Comparison of ENCODE assay signal across 19 cellular contexts in the genomic region with DNA sequence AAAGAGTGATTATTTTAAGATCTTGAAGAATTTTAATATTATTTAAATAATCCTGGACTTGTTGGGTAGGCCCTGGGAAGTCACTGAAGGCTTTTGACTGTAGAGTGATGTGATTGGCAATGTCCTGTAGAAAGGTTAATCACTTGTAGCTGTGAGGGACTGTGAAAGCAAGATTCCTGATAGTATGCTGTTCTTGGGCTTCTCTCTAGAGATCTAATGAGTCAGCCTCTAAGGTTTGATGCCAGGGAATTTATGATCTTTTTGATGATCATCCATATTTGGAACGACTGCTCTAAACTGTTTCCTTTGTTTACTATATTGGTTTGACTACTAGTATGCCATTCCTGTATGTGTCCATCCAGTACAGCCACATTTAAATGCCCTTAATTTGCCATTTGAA. TPM values are rescaled to one million over a fixed set of nuclear protein-coding genes. Genes with fewer than 3 reads are reported as not detected.
DNase-seq lines count a peak whose midpoint lies in the region; ATAC-seq and TF ChIP-seq lines count a peak whose summit lies in the region.
"Had no signal": no experiment of that assay in that cellular context is flagged by ENCODE, and none has a peak within 500 bp of the region (broad histone marks: within the 10 kb centered on the region; RNA-seq: fewer than 3 reads in every experiment).

No MANE protein-coding gene starts in this region.

- H3K36me3 Mint-ChIP-seq in CD8-positive, alpha-beta memory T cell, result no peaks in the 10 kb centered on the region
- H3K36me3 Mint-ChIP-seq in neural progenitor cell, result peaks cover 43% of the 10 kb centered on the region
- H3K36me3 Mint-ChIP-seq: CD4-positive, alpha-beta memory T cell had no signal

- no peak overlapping the region for H3K4me2 ChIP-seq in neural progenitor cell

- H3K4me1 Mint-ChIP-seq in CD8-positive, alpha-beta memory T cell, result no peaks in the 10 kb centered on the region
- no peaks in the 10 kb centered on the region for H3K4me1 Mint-ChIP-seq in neural progenitor cell
- H3K4me1 Mint-ChIP-seq: CD4-positive, alpha-beta memory T cell had no signal

- H3K9me3 Mint-ChIP-seq in CD8-positive, alpha-beta memory T cell, result peaks cover 0 to 3% (median 0%) of the 10 kb centered on the region in 5 donors
- H3K9me3 Mint-ChIP-seq in neural progenitor cell, result peaks cover 30% of the 10 kb centered on the region
- H3K9me3 Mint-ChIP-seq: stimulated activated naive CD8-positive, alpha-beta T cell treated with anti-CD3 and anti-CD28 coated beads, Interleukin-15, Interleukin-2, amounts not matched to agents 100 ng/mL and 50 ng/mL, for 24 hours had no signal

- no peaks in the 10 kb centered on the region for H3K4me1 ChIP-seq in CD8-positive, alpha-beta memory T cell (ENCODE audit: insufficient read depth, low read length)
- H3K4me1 ChIP-seq in neural progenitor cell, result no peaks in the 10 kb centered on the region
- H3K4me1 ChIP-seq: parathyroid adenoma had no signal

- H3F3A ChIP-seq in neural progenitor cell (ENCODE audit: low read depth), result peaks cover under 1% of the 10 kb centered on the region

- H2AFZ ChIP-seq in neural progenitor cell (replicated peaks), result no peak overlapping the region
- H2AFZ ChIP-seq: parathyroid adenoma had no signal

- H3K27me3 ChIP-seq in CD8-positive, alpha-beta memory T cell (ENCODE audit: insufficient read depth, low read length, poor library complexity, severe bottlenecking), result no peaks in the 10 kb centered on the region
- no peaks in the 10 kb centered on the region for H3K27me3 ChIP-seq in neural progenitor cell
- H3K27me3 ChIP-seq: ascending aorta, MG63 had no signal

- no peak for TF ChIP-seq CTCF in fibroblast of mammary gland (conservative IDR thresholded peaks at IDR 0.05; ENCODE audit: control insufficient read depth, insufficient read depth, low read depth, low read length)
- no peak for TF ChIP-seq CTCF in neural progenitor cell (IDR thresholded peaks at IDR 0.05)

- intact Hi-C loops in Right ventricle myocardium superior (cut with DNase I), result no loop called here
- intact Hi-C loops in left ventricle myocardium superior (cut with micrococcal nuclease), result no loop called here

- H3K27ac Mint-ChIP-seq in CD8-positive, alpha-beta memory T cell, result no peak overlapping the region
- H3K27ac Mint-ChIP-seq in neural progenitor cell, result no peak overlapping the region
- H3K27ac Mint-ChIP-seq: CD4-positive, alpha-beta memory T cell; stimulated activated naive CD8-positive, alpha-beta T cell treated with anti-CD3 and anti-CD28 coated beads, Interleukin-15, Interleukin-2, amounts not matched to agents 100 ng/mL and 50 ng/mL, for 24 hours had no signal

- no peak overlapping the region for H3K27ac ChIP-seq in CD8-positive, alpha-beta memory T cell (ENCODE audit: low read depth, low read length)
- no peak overlapping the region for H3K27ac ChIP-seq in neural progenitor cell
- H3K27ac ChIP-seq: ascending aorta, left ventricle myocardium inferior, parathyroid adenoma had no signal

- DNase-seq in Right ventricle myocardium superior (no peak), left ventricle myocardium superior (no peak), fibroblast of mammary gland (ENCODE audit: low read depth) (peak; percentile 70), stromal cell of bone marrow (ENCODE audit: low read depth) (peak; percentile 68), neural progenitor cell (ENCODE audit: low spot score) (no peak)
- no peak for DNase-seq in stimulated activated CD4-positive, alpha-beta T cell treated with anti-CD3 and anti-CD28 coated beads, Interleukin-12 subunit alpha, Interleukin-12 subunit beta, amount 100 ng/mL, for 4 hours
- no peak for DNase-seq in CD8-positive, alpha-beta memory T cell
- DNase-seq: activated CD4-positive, alpha-beta T cell treated with anti-CD3 and anti-CD28 coated beads for 4 hours; CD4-positive, alpha-beta memory T cell; left ventricle myocardium inferior; NCI-H187; SIG-M5; T1000 had no signal

- H3K9ac ChIP-seq in neural progenitor cell, result no peak overlapping the region
- H3K9ac ChIP-seq: parathyroid adenoma had no signal

- no peaks in the 10 kb centered on the region for H3K36me3 ChIP-seq in CD8-positive, alpha-beta memory T cell (ENCODE audit: insufficient read depth, low read length)
- H3K36me3 ChIP-seq in neural progenitor cell, result no peaks in the 10 kb centered on the region
- H3K36me3 ChIP-seq: ascending aorta, left ventricle myocardium inferior had no signal

- POLR2A ChIA-PET in CD8-positive, alpha-beta memory T cell (lab: Charles Lee), result no interaction called here

- CTCF ChIA-PET in CD8-positive, alpha-beta memory T cell (lab: Charles Lee), result no interaction called here

- H3K27me3 Mint-ChIP-seq in CD8-positive, alpha-beta memory T cell, result peaks cover 5 to 6% of the 10 kb centered on the region in 2 donors
- peaks cover 4% of the 10 kb centered on the region for H3K27me3 Mint-ChIP-seq in neural progenitor cell (ENCODE audit: insufficient read depth, low read depth)
- H3K27me3 Mint-ChIP-seq: CD4-positive, alpha-beta memory T cell; stimulated activated naive CD8-positive, alpha-beta T cell treated with anti-CD3 and anti-CD28 coated beads, Interleukin-15, Interleukin-2, amounts not matched to agents 100 ng/mL and 50 ng/mL, for 24 hours had no signal

- ATAC-seq in Right ventricle myocardium superior (ENCODE audit: poor library complexity), result peak; percentile 22
- no peak for ATAC-seq in left ventricle myocardium superior
- ATAC-seq in SK-N-SH treated with all-trans-retinoic acid at 6 μM for 48 hours, result peak; percentile 81
- ATAC-seq: GM12878 had no signal

- H3K4me3 ChIP-seq in fibroblast of mammary gland (ENCODE audit: control insufficient read depth, low read depth, low read length), result no peak overlapping the region
- no peak overlapping the region for H3K4me3 ChIP-seq in CD8-positive, alpha-beta memory T cell (ENCODE audit: low read length)
- no peak overlapping the region for H3K4me3 ChIP-seq in neural progenitor cell
- H3K4me3 ChIP-seq: ascending aorta, GM12878, left ventricle myocardium inferior, MG63 had no signal

- H3K79me2 ChIP-seq in neural progenitor cell (ENCODE audit: low read depth), result peaks cover 63% of the 10 kb centered on the region

- H4K20me1 ChIP-seq in neural progenitor cell (ENCODE audit: low read depth), result no peaks in the 10 kb centered on the region

- H3K4me3 Mint-ChIP-seq in CD8-positive, alpha-beta memory T cell, result no peak overlapping the region
- no peak overlapping the region for H3K4me3 Mint-ChIP-seq in neural progenitor cell
- H3K4me3 Mint-ChIP-seq: CD4-positive, alpha-beta memory T cell; stimulated activated naive CD8-positive, alpha-beta T cell treated with anti-CD3 and anti-CD28 coated beads, Interleukin-15, Interleukin-2, amounts not matched to agents 100 ng/mL and 50 ng/mL, for 24 hours had no signal

- H3K9me3 ChIP-seq in CD8-positive, alpha-beta memory T cell (ENCODE audit: low read length), result no peaks in the 10 kb centered on the region
- H3K9me3 ChIP-seq in neural progenitor cell (ENCODE audit: low read depth), result peaks cover 4% of the 10 kb centered on the region
- H3K9me3 ChIP-seq: ascending aorta, left ventricle myocardium inferior had no signal

TF ChIP-seq in SK-N-SH treated with all-trans-retinoic acid at 6 μM for 48 hours, 23 proteins besides CTCF, POLR2A, EP300 and RAD21:
- TF ChIP-seq ZNF565 (CRISPR knock-in tag; conservative IDR thresholded peaks at IDR 0.05; ENCODE audit: low read depth) (no peak), ARNTL (CRISPR knock-in tag; IDR thresholded peaks at IDR 0.05; ENCODE audit: borderline replicate concordance, low read depth) (no peak), BACH2 (CRISPR knock-in tag; IDR thresholded peaks at IDR 0.05; ENCODE audit: borderline replicate concordance) (no peak), OSR1 (CRISPR knock-in tag; IDR thresholded peaks at IDR 0.05) (no peak), CSDC2 (CRISPR knock-in tag; IDR thresholded peaks at IDR 0.05) (no peak), ZC3H10 (CRISPR knock-in tag; IDR thresholded peaks at IDR 0.05) (no peak)
TF ChIP-seq in SK-N-SH treated with all-trans-retinoic acid at 6 μM for 48 hours: peak in this region for 0.

RNA-seq across cellular contexts. Expression of a gene that starts 56.5 kb away (rescaled TPM):
- total RNA-seq in Right ventricle myocardium superior (37.5 TPM), left ventricle myocardium superior (42.1 TPM), neural progenitor cell (ENCODE audit: low replicate concordance) (28.2 and 43.9 TPM in 2 replicates)
- 1 to 10 TPM; 2.7 to 3.1 TPM for total RNA-seq in CD8-positive, alpha-beta memory T cell
- 0.35 TPM for polyA plus RNA-seq in CD8-positive, alpha-beta memory T cell

Comparison
In these comparisons a context has a peak if more than half of its experiments do, and no peak if none do; other contexts are left out.
1. DNase-seq: peak in fibroblast of mammary gland (single experiment) and stromal cell of bone marrow (single experiment); none in Right ventricle myocardium superior (single experiment), left ventricle myocardium superior (single experiment), stimulated activated CD4-positive, alpha-beta T cell treated with anti-CD3 and anti-CD28 coated beads, Interleukin-12 subunit alpha, Interleukin-12 subunit beta, amount 100 ng/mL, for 4 hours (single experiment), CD8-positive, alpha-beta memory T cell (0 of 5) and neural progenitor cell (single experiment).